Comparison of ENCODE assay signal across 8 cellular contexts in genomic region chr22:20508067-20508755, GRCh38. TPM values are rescaled to one million over a fixed set of nuclear protein-coding genes. Genes with fewer than 3 reads are reported as not detected.
DNase-seq lines count a peak whose midpoint lies in the region; ATAC-seq and TF ChIP-seq lines count a peak whose summit lies in the region.
"Not testable (repeated sequence)": the region's sequence is repeated elsewhere in the genome, so short reads cannot be mapped to it uniquely, and the experiment has no call there.

No MANE protein-coding gene starts in this region.

- intact Hi-C loops in Panc1 (cut with micrococcal nuclease; ENCODE audit: unreplicated experiment) = not testable (repeated sequence)
- intact Hi-C loops in naive thymus-derived CD4-positive, alpha-beta T cell (cut with micrococcal nuclease) = loop anchor here (2.0 to 5.0 kb wide), 4 partner anchors 15 to 195 kb away; partner anchors contain the start of gene DGCR6L (in 1 of the 2)

- not testable (repeated sequence) for ATAC-seq in Panc1; naive thymus-derived CD4-positive, alpha-beta T cell; stimulated activated naive B cell treated with anti-CD40 and anti-IgM and Interleukin-4, amounts not matched to agents 10 μg/mL and 1 μg/mL and 100 μg/mL, for 72 hours (replicated peaks)

- WGBS in ectodermal cell, 2 experiments = 6 to 9% methylated on average over 21 of the region's 21 CpGs

- not testable (repeated sequence) for DNase-seq in BE2C; Panc1 (ENCODE audit: low read depth, low spot score); activated naive CD4-positive, alpha-beta T cell treated with anti-CD3 and anti-CD28 coated beads, Interleukin-2, amount 10 ng/mL, durations not matched to agents 7 days and 5 days; naive thymus-derived CD4-positive, alpha-beta T cell; stimulated activated naive B cell treated with anti-CD40 and anti-IgM and Interleukin-4, amounts not matched to agents 10 μg/mL and 1 μg/mL and 100 μg/mL, for 72 hours
- DNase-seq in HAP-1 (ENCODE audit: low spot score in 2 of 2) = peak in 1 of 2 experiments; percentile 32

- H3K9me3 ChIP-seq in BE2C; HAP-1; Panc1 (ENCODE audit: control insufficient read depth, insufficient read depth, low read depth, low read length); ectodermal cell (ENCODE audit: control insufficient read depth, low read length); naive thymus-derived CD4-positive, alpha-beta T cell (ENCODE audit: control insufficient read depth in 2 of 3, low read length in 3 of 3): not testable (repeated sequence)

- H3K9me3 Mint-ChIP-seq in activated naive CD4-positive, alpha-beta T cell treated with anti-CD3 and anti-CD28 coated beads, Interleukin-2, amount 10 ng/mL, durations not matched to agents 7 days and 5 days; naive thymus-derived CD4-positive, alpha-beta T cell; stimulated activated naive B cell treated with anti-CD40 and anti-IgM and Interleukin-4, amounts not matched to agents 10 μg/mL and 1 μg/mL and 100 μg/mL, for 72 hours: not testable (repeated sequence)

- H3K4me3 ChIP-seq in BE2C (ENCODE audit: low read depth, low read length) = peak overlapping the region; percentile 100
- peak overlapping the region; percentile 98 for H3K4me3 ChIP-seq in HAP-1
- peak overlapping the region; percentile 95 to 97 for H3K4me3 ChIP-seq in Panc1 (ENCODE audit: low read depth in 2 of 2, low read length in 2 of 2)
- H3K4me3 ChIP-seq in ectodermal cell (ENCODE audit: insufficient read depth, low read depth, low read length) = peak overlapping the region; percentile 82
- peak overlapping the region; percentile 86 for H3K4me3 ChIP-seq in iPS-11a (ENCODE audit: low read depth, low read length)
- H3K4me3 ChIP-seq in naive thymus-derived CD4-positive, alpha-beta T cell (ENCODE audit: low read length) = peak overlapping the region; percentile 92

- H3K36me3 ChIP-seq in BE2C; HAP-1 (replicated peaks); Panc1 (ENCODE audit: control insufficient read depth, insufficient read depth, low read length); ectodermal cell (ENCODE audit: control insufficient read depth, insufficient read depth, low read length); naive thymus-derived CD4-positive, alpha-beta T cell (ENCODE audit: control insufficient read depth in 2 of 3, insufficient read depth in 3 of 3, low read length in 3 of 3): not testable (repeated sequence)

- H3K4me1 ChIP-seq in BE2C = peaks cover 12% of the 10 kb centered on the region
- H3K4me1 ChIP-seq in HAP-1 = peaks cover 25% of the 10 kb centered on the region
- H3K4me1 ChIP-seq in Panc1 (ENCODE audit: control insufficient read depth, insufficient read depth, low read length) = peaks cover 33% of the 10 kb centered on the region
- H3K4me1 ChIP-seq in ectodermal cell (ENCODE audit: control insufficient read depth, insufficient read depth, low read length) = peaks cover 17% of the 10 kb centered on the region
- H3K4me1 ChIP-seq in naive thymus-derived CD4-positive, alpha-beta T cell (ENCODE audit: control insufficient read depth in 2 of 2, insufficient read depth in 2 of 2, low read length in 2 of 2) = peaks cover 32 to 38% of the 10 kb centered on the region in 2 donors

- not testable (repeated sequence) for H3K27me3 ChIP-seq in BE2C; HAP-1 (ENCODE audit: low read depth); Panc1 (ENCODE audit: control insufficient read depth, insufficient read depth, low read length); ectodermal cell (ENCODE audit: control insufficient read depth, insufficient read depth, low read length, poor library complexity, severe bottlenecking); naive thymus-derived CD4-positive, alpha-beta T cell (ENCODE audit: control insufficient read depth in 2 of 2, insufficient read depth in 2 of 2, low read length in 2 of 2)

- peak overlapping the region; percentile 97 for H3K27ac Mint-ChIP-seq in activated naive CD4-positive, alpha-beta T cell treated with anti-CD3 and anti-CD28 coated beads, Interleukin-2, amount 10 ng/mL, durations not matched to agents 7 days and 5 days
- peak overlapping the region; percentile 90 to 99 (median 96) for H3K27ac Mint-ChIP-seq in naive thymus-derived CD4-positive, alpha-beta T cell
- peak overlapping the region; percentile 99 for H3K27ac Mint-ChIP-seq in stimulated activated naive B cell treated with anti-CD40 and anti-IgM and Interleukin-4, amounts not matched to agents 10 μg/mL and 1 μg/mL and 100 μg/mL, for 72 hours

- H3K27me3 Mint-ChIP-seq in activated naive CD4-positive, alpha-beta T cell treated with anti-CD3 and anti-CD28 coated beads, Interleukin-2, amount 10 ng/mL, durations not matched to agents 7 days and 5 days; naive thymus-derived CD4-positive, alpha-beta T cell; stimulated activated naive B cell treated with anti-CD40 and anti-IgM and Interleukin-4, amounts not matched to agents 10 μg/mL and 1 μg/mL and 100 μg/mL, for 72 hours: not testable (repeated sequence)

- peaks cover 24% of the 10 kb centered on the region for H3K36me3 Mint-ChIP-seq in activated naive CD4-positive, alpha-beta T cell treated with anti-CD3 and anti-CD28 coated beads, Interleukin-2, amount 10 ng/mL, durations not matched to agents 7 days and 5 days
- H3K36me3 Mint-ChIP-seq in naive thymus-derived CD4-positive, alpha-beta T cell = peaks cover 0 to 23% (median 5%) of the 10 kb centered on the region in 5 donors
- peaks cover 4 to 31% of the 10 kb centered on the region in 2 donors for H3K36me3 Mint-ChIP-seq in stimulated activated naive B cell treated with anti-CD40 and anti-IgM and Interleukin-4, amounts not matched to agents 10 μg/mL and 1 μg/mL and 100 μg/mL, for 72 hours

- in situ Hi-C loops in HAP-1 (cut with MboI; ENCODE audit: low sequenced_read_pairs); Panc1 (cut with HindIII; ENCODE audit: low pct_unique_long_range_greater_than_20kb, low sequenced_read_pairs): not testable (repeated sequence)

- not testable (repeated sequence) for BruUV-seq in Panc1 (replicated peaks; lab: Mats Ljungman, UMichigan)

- CTCF ChIA-PET in Panc1 (lab: Charles Lee) = not testable (repeated sequence)
- CTCF ChIA-PET in activated naive CD4-positive, alpha-beta T cell treated with anti-CD3 and anti-CD28 coated beads, Interleukin-2, amount 10 ng/mL, durations not matched to agents 7 days and 5 days (lab: Charles Lee) = interaction anchor here (1.1 to 3.0 kb wide), 6 partner anchors 9 to 90 kb away, joined by 3 to 17 read pairs (median 4); no protein-coding TSS in a partner anchor
- CTCF ChIA-PET in naive thymus-derived CD4-positive, alpha-beta T cell (lab: Charles Lee) = interaction anchor here (0.6 to 2.1 kb wide), 10 partner anchors 16 to 89 kb away, joined by 3 to 10 read pairs (median 4); no protein-coding TSS in a partner anchor

- H3K4me1 Mint-ChIP-seq in activated naive CD4-positive, alpha-beta T cell treated with anti-CD3 and anti-CD28 coated beads, Interleukin-2, amount 10 ng/mL, durations not matched to agents 7 days and 5 days = peaks cover 47% of the 10 kb centered on the region
- peaks cover 46 to 60% (median 55%) of the 10 kb centered on the region in 7 donors for H3K4me1 Mint-ChIP-seq in naive thymus-derived CD4-positive, alpha-beta T cell
- H3K4me1 Mint-ChIP-seq in stimulated activated naive B cell treated with anti-CD40 and anti-IgM and Interleukin-4, amounts not matched to agents 10 μg/mL and 1 μg/mL and 100 μg/mL, for 72 hours = peaks cover 44 to 58% of the 10 kb centered on the region in 2 donors

- H3K4me3 Mint-ChIP-seq in activated naive CD4-positive, alpha-beta T cell treated with anti-CD3 and anti-CD28 coated beads, Interleukin-2, amount 10 ng/mL, durations not matched to agents 7 days and 5 days = peak overlapping the region; percentile 92
- H3K4me3 Mint-ChIP-seq in naive thymus-derived CD4-positive, alpha-beta T cell = peak overlapping the region; percentile 96 to 100 (median 98)
- H3K4me3 Mint-ChIP-seq in stimulated activated naive B cell treated with anti-CD40 and anti-IgM and Interleukin-4, amounts not matched to agents 10 μg/mL and 1 μg/mL and 100 μg/mL, for 72 hours = peak overlapping the region; percentile 98 to 99

- TF ChIP-seq CTCF in BE2C (IDR thresholded peaks at IDR 0.05; ENCODE audit: low read depth, low read length); Panc1 (IDR thresholded peaks at IDR 0.05): not testable (repeated sequence)

- POLR2A ChIA-PET in Panc1 (lab: Charles Lee) = not testable (repeated sequence)
- POLR2A ChIA-PET in naive thymus-derived CD4-positive, alpha-beta T cell (lab: Charles Lee) = interaction anchor here (0.7 to 4.9 kb wide), 13 partner anchors 14 to 79 kb away, joined by 3 to 65 read pairs (median 9); no protein-coding TSS in a partner anchor

- peak overlapping the region; percentile 95 for H3K27ac ChIP-seq in Panc1 (ENCODE audit: low read length)
- H3K27ac ChIP-seq in ectodermal cell (ENCODE audit: insufficient read depth, low read depth, low read length, poor library complexity, severe bottlenecking) = peak overlapping the region; percentile 83
- H3K27ac ChIP-seq in naive thymus-derived CD4-positive, alpha-beta T cell (ENCODE audit: low read depth, low read length) = peak overlapping the region; percentile 95

RNA-seq across cellular contexts. Expression of gene MED15, which starts 0.8 kb away (rescaled TPM):
- polyA plus RNA-seq in BE2C (2012; ENCODE audit: insufficient read depth, insufficient read length, low read depth) = 133 TPM
- total RNA-seq in Panc1 (2021; ENCODE audit: unreplicated experiment) = 59.3 TPM
- 47.7 TPM for polyA plus RNA-seq in Panc1 (2012; ENCODE audit: insufficient read length)
- polyA plus RNA-seq in ectodermal cell (2013, experiment 1 of 4) = 53.5 TPM
- 50.6 TPM for polyA plus RNA-seq in ectodermal cell (2013, experiment 2 of 4)
- polyA plus RNA-seq in ectodermal cell (2013, experiment 3 of 4) = 43.0 TPM
- polyA plus RNA-seq in ectodermal cell (2013, experiment 4 of 4) = 45.2 TPM
- 100 to 1,000 TPM; 169 to 235 (median 201) TPM for total RNA-seq in naive thymus-derived CD4-positive, alpha-beta T cell
- 10 to 100 TPM; 24.3 to 76.6 TPM for polyA plus RNA-seq in naive thymus-derived CD4-positive, alpha-beta T cell

RNA-seq across cellular contexts. Expression of gene KLHL22, which starts 12.6 kb away (rescaled TPM):
- 41.4 TPM for polyA plus RNA-seq in BE2C (2012; ENCODE audit: insufficient read depth, insufficient read length, low read depth)
- 14.5 TPM for total RNA-seq in Panc1 (2021; ENCODE audit: unreplicated experiment)
- 16.9 TPM for polyA plus RNA-seq in Panc1 (2012; ENCODE audit: insufficient read length)
- polyA plus RNA-seq in ectodermal cell (2013, experiment 1 of 4) = 27.7 TPM
- polyA plus RNA-seq in ectodermal cell (2013, experiment 2 of 4) = 25.6 TPM
- polyA plus RNA-seq in ectodermal cell (2013, experiment 3 of 4) = 15.7 TPM
- polyA plus RNA-seq in ectodermal cell (2013, experiment 4 of 4) = 20.9 TPM
- total RNA-seq in naive thymus-derived CD4-positive, alpha-beta T cell = 10 to 100 TPM; 31.1 to 71.3 (median 42.0) TPM
- 10 to 100 TPM; 20.6 to 26.2 TPM for polyA plus RNA-seq in naive thymus-derived CD4-positive, alpha-beta T cell
